In the genomic region with DNA sequence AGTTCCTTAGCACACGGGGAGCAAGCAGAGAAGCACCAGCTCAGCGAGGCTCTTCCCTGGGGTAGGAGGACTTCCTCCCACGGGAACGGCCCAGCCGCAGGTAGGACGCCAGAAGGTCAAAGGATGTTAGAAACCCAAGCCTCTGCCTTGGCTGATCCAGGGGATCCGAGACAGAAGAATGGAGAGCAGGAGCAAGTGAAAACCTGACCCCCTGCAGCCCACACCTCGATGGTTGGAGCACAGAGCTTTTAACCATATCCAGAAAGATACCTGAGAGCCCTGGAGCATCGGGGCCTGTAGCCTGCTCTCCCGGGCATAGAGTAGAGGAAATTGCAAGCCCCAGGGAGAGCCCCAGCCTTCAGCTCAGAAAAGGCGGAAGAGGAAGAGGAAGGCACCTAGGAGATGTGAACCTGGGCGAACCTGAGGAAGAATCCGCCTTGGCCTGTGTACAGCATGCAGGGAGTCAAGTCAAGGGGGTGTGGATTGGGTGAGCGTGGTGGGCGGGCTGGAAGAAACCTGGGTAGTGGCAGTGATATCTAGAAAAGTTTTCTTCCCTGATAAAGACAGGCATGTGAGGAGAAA, we compare ENCODE assay signal across 32 cellular contexts.
"Had no signal": no experiment of that assay in that cellular context is flagged by ENCODE, and none has a peak within 500 bp of the region (broad histone marks: within the 10 kb centered on the region; RNA-seq: fewer than 3 reads in every experiment).

No MANE protein-coding gene starts in this region.

- H3K36me3 Mint-ChIP-seq: activated naive CD4-positive, alpha-beta T cell treated with anti-CD3 and anti-CD28 coated beads, Interleukin-2, amount 50 U/mL, for 72 hours; T-cell had no signal

- H3K4me1 Mint-ChIP-seq: activated B cell treated with CpG ODN at 0.5 μM for 24 hours; activated CD4-positive, alpha-beta T cell treated with anti-CD3 and anti-CD28 coated beads, Interleukin-2, amount 10 ng/mL, durations not matched to agents 24 days and 14 days; activated naive CD8-positive, alpha-beta T cell treated with anti-CD3 and anti-CD28 coated beads, Interleukin-2, amount 50 U/mL, for 24 hours; T-cell had no signal

- H3K27me3 ChIP-seq: ascending aorta, body of pancreas, MG63 had no signal

- ATAC-seq: activated naive CD4-positive, alpha-beta T cell treated with anti-CD3 and anti-CD28 coated beads, Interleukin-2, amount 50 U/mL, for 72 hours; activated naive CD8-positive, alpha-beta T cell treated with anti-CD3 and anti-CD28 coated beads, Interleukin-2, amount 50 U/mL, for 24 hours; body of pancreas; Panc1; Right ventricle myocardium inferior; T-cell had no signal

- H3K27ac ChIP-seq: ascending aorta, body of pancreas, SK-N-MC had no signal

- H3K36me3 ChIP-seq: ascending aorta, MG63 had no signal

- H3K4me3 Mint-ChIP-seq: activated B cell treated with CpG ODN at 0.5 μM for 24 hours; activated CD4-positive, alpha-beta T cell treated with anti-CD3 and anti-CD28 coated beads, Interleukin-2, amount 10 ng/mL, durations not matched to agents 24 days and 14 days; activated naive CD8-positive, alpha-beta T cell treated with anti-CD3 and anti-CD28 coated beads, Interleukin-2, amount 50 U/mL, for 24 hours; activated T-helper 1 cell treated with anti-CD3 and anti-CD28 coated beads, Interleukin-12 subunit alpha, Interleukin-12 subunit beta, Interleukin-2, Interleukin-4 antibody, amounts not matched to agents 30 ng/mL and 10 ng/mL and 1 ng/mL, durations not matched to agents 14 hours and 24 hours and 36 hours; T-cell had no signal

- H3K9me3 ChIP-seq: ascending aorta, body of pancreas, MG63 had no signal

- DNase-seq: activated B cell treated with CpG ODN at 0.5 μM for 24 hours; activated CD4-positive, alpha-beta T cell treated with anti-CD3 and anti-CD28 coated beads for 1 hour; activated CD4-positive, alpha-beta T cell treated with anti-CD3 and anti-CD28 coated beads, Interleukin-2, amount 10 ng/mL, durations not matched to agents 24 days and 14 days; activated CD4-positive, alpha-beta T cell treated with anti-CD3 and anti-CD28 coated beads, Interleukin-2, amount 50 U/mL, for 48 hours; activated effector memory CD4-positive, alpha-beta T cell treated with Interleukin-2 at 50 U/mL for 16 hours; activated naive CD4-positive, alpha-beta T cell; activated naive CD8-positive, alpha-beta T cell treated with anti-CD3 and anti-CD28 coated beads, Interleukin-2, amount 50 U/mL, for 24 hours; activated T-cell treated with anti-CD3 and anti-CD28 coated beads, Interleukin-2, amount 50 U/mL, for 1 hour; amniotic stem cell; body of pancreas; MG63; MV-4-11; NCI-H1092 treated with DMSO at 0.1 percent for 48 hours; NCI-H1417 treated with DMSO at 0.1 percent for 48 hours; NCI-H1694; NCI-H2029 treated with DMSO at 0.1 percent for 48 hours; NCI-H510A treated with DMSO at 0.1 percent for 48 hours; NCI-H69; NK-92 treated with Interleukin-12 subunit alpha and Interleukin-12 subunit beta, amount 100 ng/mL, for 24 hours; OCI-M1; RPMI8226; T-cell; T-helper 2 cell; T1000 had no signal

- H3K4me1 ChIP-seq: body of pancreas had no signal

- H3K4me3 ChIP-seq: ascending aorta, body of pancreas, MG63, SK-N-MC had no signal

- H3K9me3 Mint-ChIP-seq: activated B cell treated with CpG ODN at 0.5 μM for 24 hours; activated CD4-positive, alpha-beta T cell treated with anti-CD3 and anti-CD28 coated beads, Interleukin-2, amount 10 ng/mL, durations not matched to agents 24 days and 14 days; activated naive CD4-positive, alpha-beta T cell treated with anti-CD3 and anti-CD28 coated beads, Interleukin-2, amount 50 U/mL, for 72 hours; activated naive CD8-positive, alpha-beta T cell treated with anti-CD3 and anti-CD28 coated beads, Interleukin-2, amount 50 U/mL, for 24 hours; activated T-helper 1 cell treated with anti-CD3 and anti-CD28 coated beads, Interleukin-12 subunit alpha, Interleukin-12 subunit beta, Interleukin-2, Interleukin-4 antibody, amounts not matched to agents 30 ng/mL and 10 ng/mL and 1 ng/mL, durations not matched to agents 14 hours and 24 hours and 36 hours; T-cell had no signal

- FAIRE-seq: bronchial epithelial cell, TTC549 had no signal

- H3K27ac Mint-ChIP-seq: activated B cell treated with CpG ODN at 0.5 μM for 24 hours; activated CD4-positive, alpha-beta T cell treated with anti-CD3 and anti-CD28 coated beads, Interleukin-2, amount 10 ng/mL, durations not matched to agents 24 days and 14 days; activated naive CD8-positive, alpha-beta T cell treated with anti-CD3 and anti-CD28 coated beads, Interleukin-2, amount 50 U/mL, for 24 hours; activated T-helper 1 cell treated with anti-CD3 and anti-CD28 coated beads, Interleukin-12 subunit alpha, Interleukin-12 subunit beta, Interleukin-2, Interleukin-4 antibody, amounts not matched to agents 30 ng/mL and 10 ng/mL and 1 ng/mL, durations not matched to agents 14 hours and 24 hours and 36 hours; T-cell had no signal
